ENCODE assay signal across 30 cellular contexts in genomic region chr6:42942444-42942843, GRCh38. TPM values are rescaled to one million over a fixed set of nuclear protein-coding genes. Genes with fewer than 3 reads are reported as not detected.
"Had no signal": no experiment of that assay in that cellular context is flagged by ENCODE, and none has a peak within 500 bp of the region (broad histone marks: within the 10 kb centered on the region; RNA-seq: fewer than 3 reads in every experiment).

No MANE protein-coding gene starts in this region.

- FAIRE-seq: endometrium, islet of Langerhans had no signal

- H3K4me1 ChIP-seq: gastrocnemius medialis, heart right ventricle, left lung, lower lobe of right lung, parathyroid adenoma, prostate gland had no signal

- H3K4me3 Mint-ChIP-seq: memory B cell; natural killer cell treated with Interleukin-12 subunit alpha and Interleukin-12 subunit beta and Interleukin-15 and Interleukin-18, amount 100 ng/mL, for 72 hours; stimulated activated memory B cell treated with anti-CD40 and anti-IgM and Interleukin-4, amounts not matched to agents 10 μg/mL and 1 μg/mL and 100 μg/mL, for 72 hours; stimulated activated naive CD8-positive, alpha-beta T cell treated with anti-CD3 and anti-CD28 coated beads, Interleukin-15, Interleukin-2, amounts not matched to agents 100 ng/mL and 50 ng/mL, for 24 hours had no signal

- H3K27me3 Mint-ChIP-seq: memory B cell; natural killer cell treated with Interleukin-12 subunit alpha and Interleukin-12 subunit beta and Interleukin-15 and Interleukin-18, amount 100 ng/mL, for 72 hours; stimulated activated memory B cell treated with anti-CD40 and anti-IgM and Interleukin-4, amounts not matched to agents 10 μg/mL and 1 μg/mL and 100 μg/mL, for 72 hours; stimulated activated naive CD8-positive, alpha-beta T cell treated with anti-CD3 and anti-CD28 coated beads, Interleukin-15, Interleukin-2, amounts not matched to agents 100 ng/mL and 50 ng/mL, for 24 hours had no signal

- H3K9me3 ChIP-seq: esophagus muscularis mucosa, gastrocnemius medialis, heart right ventricle, left lung, lower lobe of right lung, prostate gland, spleen, testis, tibial nerve had no signal

- DNase-seq: effector CD4-positive, alpha-beta T cell; gastrocnemius medialis; heart right ventricle; hypothalamus; left lung; lower lobe of right lung; midbrain; spleen; stimulated activated CD4-positive, alpha-beta T cell treated with anti-CD3 and anti-CD28 coated beads, Interleukin-15, amount 100 ng/mL, for 24 hours; stimulated activated CD4-positive, alpha-beta T cell treated with anti-CD3 and anti-CD28 coated beads, Interleukin-1b, Interleukin-23, amount 100 ng/mL, for 48 hours; stimulated activated CD4-positive, alpha-beta T cell treated with anti-CD3 and anti-CD28 coated beads, Interleukin-4, amount 100 ng/mL, for 24 hours; testis had no signal

- H3K27me3 ChIP-seq: esophagus muscularis mucosa, gastrocnemius medialis, heart right ventricle, left lung, spleen, testis, tibial nerve had no signal

- H3K4me3 ChIP-seq: coronary artery, esophagus muscularis mucosa, gastrocnemius medialis, heart right ventricle, left lung, lower lobe of right lung, prostate gland, spleen, testis, tibial nerve had no signal

- H3K9me3 Mint-ChIP-seq: memory B cell; natural killer cell treated with Interleukin-12 subunit alpha and Interleukin-12 subunit beta and Interleukin-15 and Interleukin-18, amount 100 ng/mL, for 72 hours; stimulated activated memory B cell treated with anti-CD40 and anti-IgM and Interleukin-4, amounts not matched to agents 10 μg/mL and 1 μg/mL and 100 μg/mL, for 72 hours; stimulated activated naive CD8-positive, alpha-beta T cell treated with anti-CD3 and anti-CD28 coated beads, Interleukin-15, Interleukin-2, amounts not matched to agents 100 ng/mL and 50 ng/mL, for 24 hours had no signal

- H3K27ac Mint-ChIP-seq: memory B cell; natural killer cell treated with Interleukin-12 subunit alpha and Interleukin-12 subunit beta and Interleukin-15 and Interleukin-18, amount 100 ng/mL, for 72 hours; stimulated activated memory B cell treated with anti-CD40 and anti-IgM and Interleukin-4, amounts not matched to agents 10 μg/mL and 1 μg/mL and 100 μg/mL, for 72 hours; stimulated activated naive CD8-positive, alpha-beta T cell treated with anti-CD3 and anti-CD28 coated beads, Interleukin-15, Interleukin-2, amounts not matched to agents 100 ng/mL and 50 ng/mL, for 24 hours had no signal

- H3K27ac ChIP-seq: coronary artery, epithelial cell of prostate, esophagus muscularis mucosa, gastrocnemius medialis, heart right ventricle, left lung, lower lobe of right lung, parathyroid adenoma, prostate gland, spleen, testis, tibial nerve had no signal

- ATAC-seq: gastrocnemius medialis; heart right ventricle; left lung; lower lobe of right lung; natural killer cell treated with Interleukin-12 subunit alpha and Interleukin-12 subunit beta and Interleukin-15 and Interleukin-18, amount 100 ng/mL, for 72 hours; sciatic nerve; stimulated activated memory B cell treated with anti-CD40 and anti-IgM and Interleukin-4, amounts not matched to agents 10 μg/mL and 1 μg/mL and 100 μg/mL, for 72 hours had no signal

RNA-seq across cellular contexts. Expression of gene GNMT, which starts 18.1 kb away (rescaled TPM):
- total RNA-seq: fibroblast of villous mesenchyme, skeletal muscle tissue had no signal

RNA-seq across cellular contexts. Expression of gene PTCRA, which starts 26.6 kb away (rescaled TPM):
- total RNA-seq: cerebellum; dermis microvascular lymphatic vessel endothelial cell; fibroblast of villous mesenchyme; gastrocnemius medialis; heart right ventricle; natural killer cell treated with Interleukin-12 subunit alpha and Interleukin-12 subunit beta and Interleukin-15 and Interleukin-18, amount 100 ng/mL, for 72 hours; prostate gland; renal cortical epithelial cell; tibial nerve had no signal
